ENCODE assay signal across 13 cellular contexts in the genomic region with DNA sequence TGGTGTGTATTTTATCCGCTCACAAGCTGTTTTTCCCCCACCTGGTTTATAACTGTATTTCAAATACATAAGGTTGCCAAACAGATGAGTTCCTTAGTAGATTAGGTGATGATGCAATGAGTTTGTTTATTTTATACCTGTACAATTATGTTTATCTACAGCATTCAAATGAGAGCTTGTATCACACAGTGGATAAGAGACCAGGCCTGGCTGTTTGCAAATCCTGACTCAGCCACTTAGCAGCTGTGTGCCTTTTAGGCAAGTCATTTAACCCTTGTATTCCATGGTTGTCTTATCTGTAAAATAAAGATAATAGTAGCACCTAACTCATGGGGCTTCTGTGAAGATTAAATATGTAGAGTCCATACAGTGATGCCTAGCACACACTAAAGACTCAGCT.
"Had no signal": no experiment of that assay in that cellular context is flagged by ENCODE, and none has a peak within 500 bp of the region (broad histone marks: within the 10 kb centered on the region; RNA-seq: fewer than 3 reads in every experiment).

No MANE protein-coding gene starts in this region.

- H3K36me3 Mint-ChIP-seq: activated naive CD8-positive, alpha-beta T cell had no signal

- ATAC-seq: effector memory CD8-positive, alpha-beta T cell; sciatic nerve had no signal

- H3K27ac ChIP-seq: tibial artery, uterus had no signal

- H3K27me3 ChIP-seq: tibial artery, uterus had no signal

- H3K9me3 Mint-ChIP-seq: activated CD4-positive, alpha-beta T cell treated with anti-CD3 and anti-CD28 coated beads, Interleukin-2, amount 10 ng/mL, durations not matched to agents 7 days and 5 days; effector memory CD8-positive, alpha-beta T cell; T-helper 2 cell treated with Interferon-gamma antibody and Interleukin-4, amounts not matched to agents 5 μg/mL and 100 μg/mL, for 36 hours had no signal

- H3K4me1 ChIP-seq: tibial artery, uterus had no signal

- H3K4me3 ChIP-seq: tibial artery, uterus had no signal

- H3K9me3 ChIP-seq: tibial artery, uterus had no signal

- H3K27ac Mint-ChIP-seq: activated CD4-positive, alpha-beta T cell treated with anti-CD3 and anti-CD28 coated beads, Interleukin-2, amount 10 ng/mL, durations not matched to agents 7 days and 5 days; activated naive CD8-positive, alpha-beta T cell; effector memory CD8-positive, alpha-beta T cell; T-helper 2 cell treated with Interferon-gamma antibody and Interleukin-4, amounts not matched to agents 5 μg/mL and 100 μg/mL, for 36 hours had no signal

- DNase-seq: activated CD4-positive, alpha-beta T cell treated with anti-CD3 and anti-CD28 coated beads, Interleukin-2, amount 10 ng/mL, durations not matched to agents 7 days and 5 days; activated CD4-positive, CD25-positive, alpha-beta regulatory T cell; activated CD8-positive, alpha-beta memory T cell treated with anti-CD3 and anti-CD28 coated beads for 24 hours; activated gamma-delta T cell treated with Interleukin-2 at 50 U/mL for 16 hours; dermis blood vessel endothelial cell; effector memory CD8-positive, alpha-beta T cell; hypothalamus; stimulated activated CD4-positive, alpha-beta T cell treated with anti-CD3 and anti-CD28 coated beads, Interleukin-1b, Interleukin-23, amount 100 ng/mL, for 48 hours; tibial artery; uterus had no signal

- H3K4me1 Mint-ChIP-seq: activated CD4-positive, alpha-beta T cell treated with anti-CD3 and anti-CD28 coated beads, Interleukin-2, amount 10 ng/mL, durations not matched to agents 7 days and 5 days had no signal

- H3K36me3 ChIP-seq: tibial artery, uterus had no signal

- H3K4me3 Mint-ChIP-seq: activated CD4-positive, alpha-beta T cell treated with anti-CD3 and anti-CD28 coated beads, Interleukin-2, amount 10 ng/mL, durations not matched to agents 7 days and 5 days; activated naive CD8-positive, alpha-beta T cell; effector memory CD8-positive, alpha-beta T cell; T-helper 2 cell treated with Interferon-gamma antibody and Interleukin-4, amounts not matched to agents 5 μg/mL and 100 μg/mL, for 36 hours had no signal
